Comparison of ENCODE assay signal across 18 cellular contexts in the genomic region with DNA sequence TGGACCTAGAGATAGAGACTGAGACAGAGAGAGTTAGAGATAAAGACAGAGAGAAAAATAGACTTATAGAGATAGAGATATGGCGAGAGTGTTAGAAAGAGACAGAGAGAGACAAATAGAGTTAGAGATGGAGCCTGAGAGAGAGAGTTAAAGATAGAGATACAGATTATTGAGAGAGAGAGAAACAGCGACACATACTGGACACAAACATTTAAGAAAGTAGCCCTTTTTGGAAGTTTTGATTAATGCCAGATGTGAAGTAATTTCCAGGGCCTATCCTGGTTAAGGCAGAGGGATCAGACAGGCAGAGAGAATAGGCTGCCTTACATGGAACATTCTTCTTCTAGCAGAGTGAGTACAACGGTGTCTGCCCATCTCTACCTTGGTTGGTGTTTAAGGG.
A peak's percentile ranks its signal among the peaks of the same experiment; 100 is the strongest.
DNase-seq lines count a peak whose midpoint lies in the region; ATAC-seq and TF ChIP-seq lines count a peak whose summit lies in the region.
"Had no signal": no experiment of that assay in that cellular context is flagged by ENCODE, and none has a peak within 500 bp of the region (broad histone marks: within the 10 kb centered on the region; RNA-seq: fewer than 3 reads in every experiment).

No MANE protein-coding gene starts in this region.

- H2AFZ ChIP-seq in H9 (ENCODE audit: low read length) (no peak overlapping the region), PC-9 (no peak overlapping the region)

- intact Hi-C loops in PC-9 (cut with micrococcal nuclease; ENCODE audit: unreplicated experiment): no loop called here

- no peak overlapping the region for H3K27ac Mint-ChIP-seq in H9
- H3K27ac Mint-ChIP-seq: activated B cell treated with CpG ODN at 0.5 μM for 24 hours; IgD-negative memory B cell; naive thymus-derived CD4-positive, alpha-beta T cell had no signal

- no peaks in the 10 kb centered on the region for H3K27me3 ChIP-seq in H9 (ENCODE audit: insufficient read depth, low read length)
- H3K27me3 ChIP-seq in PC-9 (ENCODE audit: insufficient read depth, low read depth): no peaks in the 10 kb centered on the region
- H3K27me3 ChIP-seq in gastroesophageal sphincter: no peaks in the 10 kb centered on the region
- H3K27me3 ChIP-seq: transverse colon had no signal

- H2BK5ac ChIP-seq in H9 (ENCODE audit: insufficient read length, low read length): no peak overlapping the region

- no CpG with 5 or more reads among the region's 3 CpGs for WGBS in H9 (ENCODE audit: extremely low coverage, insufficient read length, low lambda C conversion rate)
- 51 to 58% methylated on average over 3 of the region's 3 CpGs for WGBS in gastroesophageal sphincter (ENCODE audit: low coverage in 1 of 2), 2 donors

- no peak overlapping the region for H3K4me3 Mint-ChIP-seq in H9
- H3K4me3 Mint-ChIP-seq: activated B cell treated with CpG ODN at 0.5 μM for 24 hours; IgD-negative memory B cell; naive thymus-derived CD4-positive, alpha-beta T cell had no signal

- DNase-seq in A172 (ENCODE audit: low spot score) (peak; percentile 0), H9 (no peak), PC-9 (no peak), fibroblast of gingiva (ENCODE audit: low read depth) (peak; percentile 0), NCI-H1417 treated with DMSO at 0.1 percent for 48 hours (lab: John Stamatoyannopoulos, UW) (no peak), NOMO-1 (lab: John Stamatoyannopoulos, UW; ENCODE audit: unreplicated experiment in 2 of 2) (no peak)
- DNase-seq: activated B cell treated with CpG ODN at 0.5 μM for 24 hours; activated naive CD4-positive, alpha-beta T cell treated with anti-CD3 and anti-CD28 coated beads, Interleukin-2, amount 50 U/mL, for 16 hours; left ventricle myocardium inferior; naive thymus-derived CD4-positive, alpha-beta T cell; NCI-H2029; NK-92 treated with Interleukin-12 subunit alpha and Interleukin-12 subunit beta, amount 100 ng/mL, for 24 hours; retina; stimulated activated CD4-positive, alpha-beta T cell treated with anti-CD3 and anti-CD28 coated beads, Interleukin-4, amount 100 ng/mL, for 1 hour; transverse colon had no signal

- peaks cover 0 to 3% (median 0%) of the 10 kb centered on the region in 3 experiments; a peak in 1 of 7 replicates for H3K36me3 Mint-ChIP-seq in H9 (ENCODE audit: insufficient read depth in 1 of 3, low read depth in 3 of 3)
- H3K36me3 Mint-ChIP-seq: IgD-negative memory B cell; naive thymus-derived CD4-positive, alpha-beta T cell had no signal

- H3K4me1 ChIP-seq in H9 (ENCODE audit: insufficient read depth, low read length) (no peaks in the 10 kb centered on the region), PC-9 (replicated peaks; ENCODE audit: insufficient read depth) (no peaks in the 10 kb centered on the region), gastroesophageal sphincter (no peaks in the 10 kb centered on the region)
- H3K4me1 ChIP-seq: left ventricle myocardium inferior, transverse colon had no signal

- H3K23me2 ChIP-seq in H9 (ENCODE audit: insufficient read length, low read depth, low read length, poor library complexity, severe bottlenecking): no peaks in the 10 kb centered on the region

- H3F3A ChIP-seq in PC-9 (ENCODE audit: insufficient read depth, low read depth): no peaks in the 10 kb centered on the region

- no peak overlapping the region for H3K14ac ChIP-seq in H9 (ENCODE audit: insufficient read depth, low read length)

- no peak overlapping the region for H2BK120ac ChIP-seq in H9 (ENCODE audit: low read depth, low read length, poor library complexity, severe bottlenecking)

- BruUV-seq in PC-9 (replicated peaks; lab: Mats Ljungman, UMichigan): no TSS peak

- TF ChIP-seq CTCF in H9 (conservative IDR thresholded peaks at IDR 0.05) (peak; percentile 52; the same call in 2 of the 3 replicates), PC-9 (conservative IDR thresholded peaks at IDR 0.05) (peak; percentile 52; the same call in 1 of the 2 replicates), gastroesophageal sphincter (IDR thresholded peaks at IDR 0.05) (no peak)

- CTCF ChIA-PET in PC-9 (lab: Charles Lee): no interaction called here

- no peak overlapping the region for H3T11ph ChIP-seq in H9 (ENCODE audit: low read length)

- no peak overlapping the region for H2BK20ac ChIP-seq in H9 (ENCODE audit: low read depth, low read length, poor library complexity, severe bottlenecking)

- no peak overlapping the region for H2BK15ac ChIP-seq in H9 (ENCODE audit: low read depth, low read length)

- H3K4me2 ChIP-seq in H9 (ENCODE audit: insufficient read depth, insufficient read length, low read length): no peak overlapping the region
- H3K4me2 ChIP-seq in PC-9: no peak overlapping the region

- H3K27ac ChIP-seq in H9 (ENCODE audit: insufficient read length, low read depth, low read length) (no peak overlapping the region), PC-9 (no peak overlapping the region), gastroesophageal sphincter (no peak overlapping the region)
- H3K27ac ChIP-seq: left ventricle myocardium inferior, transverse colon had no signal

- POLR2A ChIA-PET in PC-9 (lab: Charles Lee; ENCODE audit: unreplicated experiment): no interaction called here

- H3K9me2 ChIP-seq in PC-9 (ENCODE audit: insufficient read depth): no peaks in the 10 kb centered on the region

- H4K5ac ChIP-seq in H9 (ENCODE audit: insufficient read length, low read depth, low read length): no peak overlapping the region

- H3K27me3 Mint-ChIP-seq in H9 (ENCODE audit: low read depth): no peaks in the 10 kb centered on the region
- H3K27me3 Mint-ChIP-seq: activated B cell treated with CpG ODN at 0.5 μM for 24 hours; IgD-negative memory B cell; naive thymus-derived CD4-positive, alpha-beta T cell had no signal

- H3K4me1 Mint-ChIP-seq in H9: no peaks in the 10 kb centered on the region
- H3K4me1 Mint-ChIP-seq: activated B cell treated with CpG ODN at 0.5 μM for 24 hours; IgD-negative memory B cell; naive thymus-derived CD4-positive, alpha-beta T cell had no signal

- H3K9me3 ChIP-seq in H9 (ENCODE audit: control insufficient read depth, low read depth, low read length) (no peaks in the 10 kb centered on the region), PC-9 (ENCODE audit: insufficient read depth, low read depth) (no peaks in the 10 kb centered on the region), gastroesophageal sphincter (no peaks in the 10 kb centered on the region)
- H3K9me3 ChIP-seq: left ventricle myocardium inferior, transverse colon had no signal

- no peak overlapping the region for H3K23ac ChIP-seq in H9 (ENCODE audit: insufficient read length, low read depth, low read length)

- H3K4ac ChIP-seq in H9 (ENCODE audit: low read depth, low read length): no peak overlapping the region

- no peak overlapping the region for H3K56ac ChIP-seq in H9 (ENCODE audit: insufficient read length, low read depth, low read length)

- no peak overlapping the region for H2BK12ac ChIP-seq in H9 (ENCODE audit: insufficient read length, low read depth, low read length)

- H4K91ac ChIP-seq in H9 (ENCODE audit: insufficient read length, low read depth, low read length): no peak overlapping the region

- no peak overlapping the region for H4K8ac ChIP-seq in H9 (replicated peaks; ENCODE audit: insufficient read length, low read depth, low read length)

- no peak for TF ChIP-seq POLR2A in gastroesophageal sphincter (IDR thresholded peaks at IDR 0.05)

- H3K9ac ChIP-seq in H9 (ENCODE audit: extremely low read depth, insufficient read length, low read length): no peak overlapping the region

- no peak overlapping the region for H3K18ac ChIP-seq in H9 (ENCODE audit: insufficient read length, low read depth, low read length)

- no peaks in the 10 kb centered on the region for H3K79me1 ChIP-seq in H9 (ENCODE audit: insufficient read depth, low read depth, low read length, poor library complexity, severe bottlenecking)

- H3K4me3 ChIP-seq in PC-9: no peak overlapping the region
- no peak overlapping the region for H3K4me3 ChIP-seq in gastroesophageal sphincter
- H3K4me3 ChIP-seq: left ventricle myocardium inferior, transverse colon had no signal

- ATAC-seq in HG02571 (IDR thresholded peaks at IDR 0.05; ENCODE audit: unreplicated experiment) (no peak), gastroesophageal sphincter (no peak)
- ATAC-seq: naive thymus-derived CD4-positive, alpha-beta T cell had no signal

- peaks cover 3% of the 10 kb centered on the region in 2 experiments; a peak in 2 of 5 replicates for H3K9me3 Mint-ChIP-seq in H9
- H3K9me3 Mint-ChIP-seq: activated B cell treated with CpG ODN at 0.5 μM for 24 hours had no signal

- H3K79me2 ChIP-seq in H9 (ENCODE audit: insufficient read depth, low read length) (no peaks in the 10 kb centered on the region), PC-9 (ENCODE audit: low read depth) (no peaks in the 10 kb centered on the region)

- H2AK5ac ChIP-seq in H9 (ENCODE audit: insufficient read length, low read length): no peak overlapping the region

- H4K20me1 ChIP-seq in H9 (ENCODE audit: control insufficient read depth, insufficient read depth, insufficient read length) (no peaks in the 10 kb centered on the region), PC-9 (ENCODE audit: insufficient read depth) (no peaks in the 10 kb centered on the region)

- H3K36me3 ChIP-seq in PC-9 (ENCODE audit: low read depth): no peaks in the 10 kb centered on the region
- H3K36me3 ChIP-seq in gastroesophageal sphincter: no peaks in the 10 kb centered on the region
- H3K36me3 ChIP-seq: left ventricle myocardium inferior, transverse colon had no signal

- TF ChIP-seq EP300 in gastroesophageal sphincter (IDR thresholded peaks at IDR 0.05): no peak

Comparison
In these comparisons a context has a peak if more than half of its experiments do, and no peak if none do; other contexts are left out.
1. DNase-seq: peak in A172 (single experiment) and fibroblast of gingiva (single experiment); none in H9 (single experiment), PC-9 (0 of 2), NCI-H1417 treated with DMSO at 0.1 percent for 48 hours (single experiment) and NOMO-1 (0 of 2).
2. CTCF ChIP-seq: peak in H9 (single experiment) and PC-9 (single experiment); none in gastroesophageal sphincter (0 of 4).